Comparison of ENCODE assay signal across 1 cellular context in genomic region chr1:49297783-49298182, GRCh38.
TF ChIP-seq lines count a peak whose summit lies in the region.

No MANE protein-coding gene starts in this region.

TF ChIP-seq in GM23338, 12 proteins besides CTCF, POLR2A, EP300 and RAD21 (continued from another document):
- TF ChIP-seq ZNF462 (CRISPR knock-in tag; IDR thresholded peaks at IDR 0.05) (no peak), EZH2 (IDR thresholded peaks at IDR 0.05; ENCODE audit: low read depth, unreplicated experiment) (no peak), NANOG (IDR thresholded peaks at IDR 0.05; ENCODE audit: borderline replicate concordance) (no peak), ZNF331 (CRISPR knock-in tag; IDR thresholded peaks at IDR 0.05; ENCODE audit: low read depth) (no peak)
TF ChIP-seq in GM23338: peak in this region for 0.
